27 cellular contexts compared by ENCODE assay signal in genomic region chr11:119591836-119592310, GRCh38.
DNase-seq lines count a peak whose midpoint lies in the region; ATAC-seq, FAIRE-seq and TF ChIP-seq lines count a peak whose summit lies in the region.
"Had no signal": no experiment of that assay in that cellular context is flagged by ENCODE, and none has a peak within 500 bp of the region (broad histone marks: within the 10 kb centered on the region; RNA-seq: fewer than 3 reads in every experiment).

No MANE protein-coding gene starts in this region.

- no peak overlapping the region for H3K27ac Mint-ChIP-seq in astrocyte (ENCODE audit: unreplicated experiment)
- no peak overlapping the region for H3K27ac Mint-ChIP-seq in stimulated activated effector memory CD8-positive, alpha-beta T cell treated with anti-CD3 and anti-CD28 coated beads, Interleukin-12 subunit alpha, Interleukin-12 subunit beta, amount 100 ng/mL, for 72 hours
- H3K27ac Mint-ChIP-seq: natural killer cell; T-helper 1 cell treated with Interleukin-12 subunit alpha and Interleukin-12 subunit beta and Interleukin-4 antibody, amounts not matched to agents 30 μg/mL and 1 μg/mL, for 36 hours had no signal

- no peak for FAIRE-seq in astrocyte (lab: Jason Lieb, UNC)
- FAIRE-seq: A549, G401.6, H54 had no signal

- H3K36me3 ChIP-seq in astrocyte (ENCODE audit: insufficient read depth, low read length) (no peaks in the 10 kb centered on the region), iPS-18a (ENCODE audit: control insufficient read depth, low read depth, low read length) (no peaks in the 10 kb centered on the region), tibial artery (no peaks in the 10 kb centered on the region), gastrocnemius medialis (no peaks in the 10 kb centered on the region)
- H3K36me3 ChIP-seq: left ventricle myocardium inferior, thyroid gland had no signal

- no peaks in the 10 kb centered on the region for H3K27me3 Mint-ChIP-seq in astrocyte (ENCODE audit: low read depth, unreplicated experiment)

- no peak for ATAC-seq in stimulated activated effector memory CD8-positive, alpha-beta T cell treated with anti-CD3 and anti-CD28 coated beads, Interleukin-12 subunit alpha, Interleukin-12 subunit beta, amount 100 ng/mL, for 72 hours
- no peak for ATAC-seq in gastrocnemius medialis
- ATAC-seq: A549; natural killer cell; stimulated activated naive CD8-positive, alpha-beta T cell treated with anti-CD3 and anti-CD28 coated beads, Interleukin-15, amount 100 ng/mL, for 72 hours had no signal

- peaks cover 30% of the 10 kb centered on the region for H3K4me1 Mint-ChIP-seq in astrocyte (ENCODE audit: low read depth, unreplicated experiment)
- no peaks in the 10 kb centered on the region for H3K4me1 Mint-ChIP-seq in stimulated activated effector memory CD8-positive, alpha-beta T cell treated with anti-CD3 and anti-CD28 coated beads, Interleukin-12 subunit alpha, Interleukin-12 subunit beta, amount 100 ng/mL, for 72 hours

- peaks cover 34% of the 10 kb centered on the region for H3K4me1 ChIP-seq in astrocyte (ENCODE audit: insufficient read depth, low read length)
- H3K4me1 ChIP-seq in iPS-18a (ENCODE audit: control insufficient read depth, low read depth, low read length): peaks cover 25% of the 10 kb centered on the region
- H3K4me1 ChIP-seq in tibial artery: peaks cover 0 to 6% (median 2%) of the 10 kb centered on the region in 4 donors
- H3K4me1 ChIP-seq in gastrocnemius medialis: no peaks in the 10 kb centered on the region
- H3K4me1 ChIP-seq: A549, left ventricle myocardium inferior, thyroid gland had no signal

- H2AFZ ChIP-seq in astrocyte (ENCODE audit: low read depth, low read length): no peak overlapping the region

- H3K27me3 ChIP-seq in astrocyte (ENCODE audit: insufficient read depth, low read length) (no peaks in the 10 kb centered on the region), iPS-18a (ENCODE audit: control insufficient read depth, insufficient read depth, low read length) (peaks cover under 1% of the 10 kb centered on the region), tibial artery (no peaks in the 10 kb centered on the region), gastrocnemius medialis (peaks cover 0 to 2% (median 0%) of the 10 kb centered on the region in 3 donors)
- H3K27me3 ChIP-seq: thyroid gland had no signal

- intact Hi-C loops in tibial artery (cut with DNase I; ENCODE audit: low total_unique reads): no loop called here
- intact Hi-C loops in gastrocnemius medialis (cut with DNase I; ENCODE audit: low total_unique reads): no loop called here

- H3K9me3 ChIP-seq in astrocyte (ENCODE audit: insufficient read depth, low read depth, low read length): peaks cover 3% of the 10 kb centered on the region
- no peaks in the 10 kb centered on the region for H3K9me3 ChIP-seq in iPS-18a (ENCODE audit: control insufficient read depth, low read depth, low read length)
- H3K9me3 ChIP-seq in tibial artery: peaks cover 0 to 5% (median 0%) of the 10 kb centered on the region in 3 donors
- no peaks in the 10 kb centered on the region for H3K9me3 ChIP-seq in gastrocnemius medialis
- H3K9me3 ChIP-seq: A549, SK-N-SH, thyroid gland had no signal

- H3K4me2 ChIP-seq in astrocyte (ENCODE audit: low read length): no peak overlapping the region
- H3K4me2 ChIP-seq: A549, KMS-11, SK-N-SH had no signal

- no peaks in the 10 kb centered on the region for H3K36me3 Mint-ChIP-seq in astrocyte (ENCODE audit: low read depth, unreplicated experiment)
- no peaks in the 10 kb centered on the region for H3K36me3 Mint-ChIP-seq in stimulated activated effector memory CD8-positive, alpha-beta T cell treated with anti-CD3 and anti-CD28 coated beads, Interleukin-12 subunit alpha, Interleukin-12 subunit beta, amount 100 ng/mL, for 72 hours
- H3K36me3 Mint-ChIP-seq: brain, natural killer cell had no signal

- no peak overlapping the region for H3K9ac ChIP-seq in astrocyte (ENCODE audit: low read length)
- no peak overlapping the region for H3K9ac ChIP-seq in iPS-18a (ENCODE audit: low read length)
- H3K9ac ChIP-seq: KMS-11, SK-N-SH had no signal

- no peak for TF ChIP-seq POLR2A in gastrocnemius medialis (IDR thresholded peaks at IDR 0.05)

- in situ Hi-C loops in gastrocnemius medialis (cut with MboI; ENCODE audit: low sequenced_read_pairs in 4 of 4): no loop called here

- H4K20me1 ChIP-seq in astrocyte (ENCODE audit: insufficient read depth, low read length): no peaks in the 10 kb centered on the region

- H3K27ac ChIP-seq in C4-2B: peak overlapping the region; percentile 27
- H3K27ac ChIP-seq in astrocyte (ENCODE audit: low read depth, low read length): peak overlapping the region; percentile 52
- H3K27ac ChIP-seq in iPS-18a (ENCODE audit: low read length): peak overlapping the region; percentile 21
- no peak overlapping the region for H3K27ac ChIP-seq in tibial artery
- H3K27ac ChIP-seq in gastrocnemius medialis: no peak overlapping the region
- H3K27ac ChIP-seq: A549, KMS-11, left ventricle myocardium inferior, thyroid gland had no signal

- H3K79me2 ChIP-seq in astrocyte (ENCODE audit: insufficient read depth, low read length): no peaks in the 10 kb centered on the region

- H3K4me3 ChIP-seq in LNCaP clone FGC (ENCODE audit: low read depth, low read length): no peak overlapping the region
- H3K4me3 ChIP-seq in astrocyte (ENCODE audit: insufficient read depth, low read depth, low read length): no peak overlapping the region
- H3K4me3 ChIP-seq in iPS-18a (ENCODE audit: low read length): no peak overlapping the region
- no peak overlapping the region for H3K4me3 ChIP-seq in tibial artery
- no peak overlapping the region for H3K4me3 ChIP-seq in gastrocnemius medialis
- H3K4me3 ChIP-seq: A549, left ventricle myocardium inferior, thyroid gland had no signal

- no peak overlapping the region for H3K4me3 Mint-ChIP-seq in astrocyte (ENCODE audit: unreplicated experiment)
- H3K4me3 Mint-ChIP-seq in stimulated activated effector memory CD8-positive, alpha-beta T cell treated with anti-CD3 and anti-CD28 coated beads, Interleukin-12 subunit alpha, Interleukin-12 subunit beta, amount 100 ng/mL, for 72 hours: no peak overlapping the region
- H3K4me3 Mint-ChIP-seq: brain; natural killer cell; stimulated activated naive CD8-positive, alpha-beta T cell treated with anti-CD3 and anti-CD28 coated beads, Interleukin-15, amount 100 ng/mL, for 72 hours; T-helper 1 cell treated with Interleukin-12 subunit alpha and Interleukin-12 subunit beta and Interleukin-4 antibody, amounts not matched to agents 30 μg/mL and 1 μg/mL, for 36 hours had no signal

- H3K9me3 Mint-ChIP-seq in astrocyte (ENCODE audit: unreplicated experiment): peaks cover 5% of the 10 kb centered on the region
- H3K9me3 Mint-ChIP-seq in stimulated activated effector memory CD8-positive, alpha-beta T cell treated with anti-CD3 and anti-CD28 coated beads, Interleukin-12 subunit alpha, Interleukin-12 subunit beta, amount 100 ng/mL, for 72 hours: no peaks in the 10 kb centered on the region
- H3K9me3 Mint-ChIP-seq: natural killer cell; T-helper 1 cell treated with Interleukin-12 subunit alpha and Interleukin-12 subunit beta and Interleukin-4 antibody, amounts not matched to agents 30 μg/mL and 1 μg/mL, for 36 hours had no signal

- DNase-seq in LNCaP clone FGC (ENCODE audit: low read depth) (peak; percentile 19), astrocyte (ENCODE audit: low read depth) (peak; percentile 56), MV-4-11 (lab: John Stamatoyannopoulos, UW) (no peak), tibial artery (no peak), gastrocnemius medialis (no peak)
- DNase-seq in stimulated activated effector memory CD8-positive, alpha-beta T cell treated with anti-CD3 and anti-CD28 coated beads, Interleukin-12 subunit alpha, Interleukin-12 subunit beta, amount 100 ng/mL, for 72 hours (ENCODE audit: low spot score in 2 of 2): no peak
- DNase-seq: activated CD4-positive, alpha-beta T cell treated with anti-CD3 and anti-CD28 coated beads for 48 hours; activated T-cell treated with anti-CD3 and anti-CD28 coated beads, Interleukin-2, amount 50 U/mL, for 1 hour; DMS53; effector CD8-positive, alpha-beta T cell; erythroblast; foreskin melanocyte; left ventricle myocardium inferior; natural killer cell; NCI-H146; NCI-H446 treated with DMSO at 0.1 percent for 48 hours; SK-N-SH; stimulated activated naive CD8-positive, alpha-beta T cell treated with anti-CD3 and anti-CD28 coated beads, Interleukin-15, amount 100 ng/mL, for 72 hours; thyroid gland had no signal

- TF ChIP-seq CTCF in C4-2B (conservative IDR thresholded peaks at IDR 0.05) (no peak), LNCaP clone FGC (IDR thresholded peaks at IDR 0.05; ENCODE audit: control insufficient read depth, extremely low read depth, insufficient read depth) (no peak), astrocyte (IDR thresholded peaks at IDR 0.05; ENCODE audit: insufficient read depth, low read depth, low read length) (no peak), tibial artery (IDR thresholded peaks at IDR 0.05) (no peak), gastrocnemius medialis (IDR thresholded peaks at IDR 0.05 in 4 of 5, conservative IDR thresholded peaks at IDR 0.05 in 1 of 5) (no peak)

Comparison
In these comparisons a context has a peak if more than half of its experiments do, and no peak if none do; other contexts are left out.
1. H3K27ac ChIP-seq: peak in C4-2B (single experiment), astrocyte (single experiment) and iPS-18a (single experiment); none in tibial artery (0 of 2) and gastrocnemius medialis (0 of 4).
2. DNase-seq: peak in LNCaP clone FGC (single experiment) and astrocyte (single experiment); none in MV-4-11 (single experiment), tibial artery (0 of 2), stimulated activated effector memory CD8-positive, alpha-beta T cell treated with anti-CD3 and anti-CD28 coated beads, Interleukin-12 subunit alpha, Interleukin-12 subunit beta, amount 100 ng/mL, for 72 hours (0 of 2) and gastrocnemius medialis (0 of 2).